In the genomic region with DNA sequence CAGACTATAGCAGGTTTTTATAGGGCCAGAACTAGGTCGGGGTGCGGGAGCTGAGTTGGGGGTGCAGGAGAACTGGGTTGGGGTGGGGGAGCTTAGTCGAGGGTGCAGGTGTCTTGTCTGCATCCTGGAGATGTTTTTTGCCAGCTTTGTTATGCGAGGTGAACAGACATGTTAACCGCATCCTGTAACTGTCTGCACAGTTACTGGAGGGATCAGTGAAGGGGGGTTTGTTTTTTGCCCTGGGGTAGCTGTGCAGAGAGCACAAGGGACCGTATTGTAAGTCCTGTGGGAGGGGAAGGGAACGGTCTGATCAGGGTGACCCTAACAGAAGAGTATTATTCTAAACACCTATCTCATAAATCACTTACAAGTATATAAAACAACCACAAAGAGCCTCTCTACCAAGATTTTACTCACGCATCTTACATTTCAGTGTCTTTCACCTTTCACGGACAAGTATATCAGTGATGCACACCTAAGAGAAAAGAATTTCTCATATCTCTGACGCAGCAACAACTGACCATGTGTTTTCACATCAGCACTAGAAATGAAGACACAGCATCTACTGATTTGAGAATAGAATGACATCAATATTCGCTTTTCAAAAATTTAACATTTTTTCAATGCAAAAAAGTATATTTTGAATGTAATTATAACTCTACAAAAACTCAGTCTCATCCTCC, we compare ENCODE assay signal across 18 cellular contexts.
"Had no signal": no experiment of that assay in that cellular context is flagged by ENCODE, and none has a peak within 500 bp of the region (broad histone marks: within the 10 kb centered on the region; RNA-seq: fewer than 3 reads in every experiment).

No MANE protein-coding gene starts in this region.

- H3K9me3 ChIP-seq: thyroid gland had no signal

- H3K27me3 ChIP-seq: esophagus squamous epithelium, right atrium auricular region, suprapubic skin, thyroid gland had no signal

- FAIRE-seq: kidney, small intestine, urothelium cell line had no signal

- H3K4me1 ChIP-seq: esophagus squamous epithelium, left ventricle myocardium inferior, right atrium auricular region, suprapubic skin, thyroid gland had no signal

- H3K27ac ChIP-seq: esophagus squamous epithelium, left ventricle myocardium inferior, right atrium auricular region, suprapubic skin, thyroid gland had no signal

- H3K4me3 ChIP-seq: esophagus squamous epithelium, left ventricle myocardium inferior, lung, right atrium auricular region, suprapubic skin, thyroid gland had no signal

- ATAC-seq: left cardiac atrium; naive thymus-derived CD4-positive, alpha-beta T cell had no signal

- H3K27me3 Mint-ChIP-seq: naive thymus-derived CD4-positive, alpha-beta T cell; type B pancreatic cell had no signal

- H3K4me3 Mint-ChIP-seq: type B pancreatic cell had no signal

- DNase-seq: effector memory CD4-positive, alpha-beta T cell; esophagus squamous epithelium; foreskin fibroblast; kidney; left cardiac atrium; left ventricle myocardium inferior; mesendoderm; naive thymus-derived CD4-positive, alpha-beta T cell; posterior cingulate gyrus; small intestine; stimulated activated CD4-positive, alpha-beta T cell treated with anti-CD3 and anti-CD28 coated beads, Interleukin-12 subunit alpha, Interleukin-12 subunit beta, amount 100 ng/mL, for 4 hours; stimulated activated naive CD4-positive, alpha-beta T cell treated with Interleukin-2 at 50 U/mL for 16 hours; thyroid gland had no signal

- H3K27ac Mint-ChIP-seq: naive thymus-derived CD4-positive, alpha-beta T cell; type B pancreatic cell had no signal
